ENCODE assay signal across 11 cellular contexts in the genomic region with DNA sequence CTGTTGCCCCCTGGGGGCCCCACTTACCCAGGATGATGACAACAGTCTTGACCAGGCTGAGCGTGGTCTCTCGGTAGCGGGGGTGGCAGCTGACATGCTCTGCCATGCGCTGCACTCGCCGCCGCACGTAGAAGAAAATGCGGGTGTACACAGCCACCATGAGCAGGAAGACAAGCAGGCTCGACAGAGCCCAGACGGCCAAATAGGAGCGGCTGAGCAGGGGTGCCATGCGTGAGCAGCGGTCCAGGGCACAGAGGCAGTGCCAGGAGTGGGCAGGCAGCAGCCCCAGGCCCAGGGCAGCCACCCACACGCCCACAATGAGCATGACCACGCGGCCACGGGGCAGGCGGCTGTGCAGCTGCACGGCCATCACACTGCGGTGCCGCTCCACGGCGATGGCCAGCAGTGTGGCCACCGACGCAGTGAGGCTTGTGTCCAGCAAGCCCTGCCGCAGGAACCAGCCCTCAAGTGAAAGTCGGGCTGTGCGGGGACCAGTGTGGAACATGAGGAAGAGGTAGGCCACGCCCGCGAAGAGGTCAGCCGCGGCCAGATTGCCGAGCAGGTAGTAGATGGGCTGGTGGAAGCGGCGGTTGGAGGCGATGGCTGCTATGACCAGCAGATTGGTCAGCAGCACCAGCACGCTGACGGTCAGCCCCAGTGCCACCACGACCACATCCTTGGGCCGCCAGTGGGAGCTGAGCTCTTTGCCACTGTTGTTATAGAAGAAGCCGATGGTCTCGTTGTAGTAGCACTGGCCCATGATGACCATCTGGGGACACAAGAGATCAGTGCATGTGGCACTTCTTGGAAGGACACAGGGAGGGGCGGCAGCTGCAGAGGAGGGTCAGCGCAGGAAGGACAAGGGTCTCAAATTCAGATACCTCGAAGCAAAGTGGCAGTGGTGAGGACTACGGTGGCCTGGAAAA. TPM values are rescaled to one million over a fixed set of nuclear protein-coding genes. Genes with fewer than 3 reads are reported as not detected.
DNase-seq lines count a peak whose midpoint lies in the region; ATAC-seq, FAIRE-seq and TF ChIP-seq lines count a peak whose summit lies in the region.
"Had no signal": no experiment of that assay in that cellular context is flagged by ENCODE, and none has a peak within 500 bp of the region (broad histone marks: within the 10 kb centered on the region; RNA-seq: fewer than 3 reads in every experiment).

No MANE protein-coding gene starts in this region.

- H3K27me3 ChIP-seq in keratinocyte (ENCODE audit: control insufficient read depth, extremely low read depth, insufficient read depth, low read length) = no peaks in the 10 kb centered on the region
- H3K27me3 ChIP-seq in upper lobe of left lung = peaks cover 0 to 4% (median 0%) of the 10 kb centered on the region in 4 donors
- no peaks in the 10 kb centered on the region for H3K27me3 ChIP-seq in WERI-Rb-1 (ENCODE audit: insufficient read depth, low read depth, severe bottlenecking)

- H3K9ac ChIP-seq in keratinocyte (ENCODE audit: control insufficient read depth, extremely low read depth, insufficient read depth, low read length) = peak overlapping the region; percentile 79

- TF ChIP-seq CTCF in keratinocyte (optimal IDR thresholded peaks at IDR 0.05 in 1 of 3, IDR thresholded peaks at IDR 0.05 in 1 of 3, conservative IDR thresholded peaks at IDR 0.05 in 1 of 3; ENCODE audit: extremely low read depth in 1 of 3, insufficient read depth in 2 of 3, low read length in 3 of 3) = no peak
- TF ChIP-seq CTCF in upper lobe of left lung (IDR thresholded peaks at IDR 0.05) = no peak
- TF ChIP-seq CTCF in WERI-Rb-1 (IDR thresholded peaks at IDR 0.05; ENCODE audit: low read depth, low read length) = no peak

- CTCF ChIA-PET in activated naive CD4-positive, alpha-beta T cell treated with anti-CD3 and anti-CD28 coated beads, Interleukin-2, amount 10 ng/mL, durations not matched to agents 7 days and 5 days (lab: Charles Lee) = interaction anchor here (0.7 to 1.3 kb wide), 3 partner anchors 9 to 37 kb away, joined by 3 read pairs; partner anchors contain the start of gene PBX4

- H3K4me2 ChIP-seq in keratinocyte (ENCODE audit: control insufficient read depth, extremely low read depth, insufficient read depth, low read depth, low read length) = peak overlapping the region; percentile 93

- H2AFZ ChIP-seq in keratinocyte (ENCODE audit: control insufficient read depth, low read length) = no peak overlapping the region

- no peak for TF ChIP-seq EP300 in upper lobe of left lung (IDR thresholded peaks at IDR 0.05)

- no peak for ATAC-seq in activated naive CD4-positive, alpha-beta T cell treated with anti-CD3 and anti-CD28 coated beads, Interleukin-2, amount 50 U/mL, for 72 hours
- no peak for ATAC-seq in upper lobe of left lung (ENCODE audit: low FRiP score in 2 of 2)

- peak overlapping the region; percentile 64 to 75 (median 73) for H3K4me3 ChIP-seq in keratinocyte (ENCODE audit: control insufficient read depth in 2 of 3, extremely low read depth in 1 of 3, insufficient read depth in 2 of 3, low read depth in 1 of 3, low read length in 3 of 3)
- peak overlapping the region in 3 of 4 donors; percentile 59 to 62 (median 62) for H3K4me3 ChIP-seq in upper lobe of left lung
- no peak overlapping the region for H3K4me3 ChIP-seq in WERI-Rb-1 (ENCODE audit: low read depth, low read length)

- DNase-seq in activated naive CD4-positive, alpha-beta T cell treated with anti-CD3 and anti-CD28 coated beads, Interleukin-2, amount 10 ng/mL, durations not matched to agents 7 days and 5 days = no peak
- no peak for DNase-seq in activated naive CD4-positive, alpha-beta T cell treated with Interleukin-2 at 50 U/mL for 16 hours
- DNase-seq in activated naive CD4-positive, alpha-beta T cell treated with anti-CD3 and anti-CD28 coated beads, Interleukin-2, amount 50 U/mL, for 72 hours (ENCODE audit: low spot score in 2 of 2) = no peak
- DNase-seq in keratinocyte (ENCODE audit: low read depth, low spot score) (no peak), upper lobe of left lung (peak in 1 of 2 donors; percentile 80), NCI-H446 (lab: John Stamatoyannopoulos, UW) (no peak), WERI-Rb-1 (no peak)
- DNase-seq in stimulated activated naive CD4-positive, alpha-beta T cell (lab: John Stamatoyannopoulos, UW) = no peak
- DNase-seq: dermis blood vessel endothelial cell, Kasumi-1 had no signal

- 93% methylated on average over 33 to 45 of the region's 48 CpGs for WGBS in upper lobe of left lung, 2 donors

- no peaks in the 10 kb centered on the region for H3K9me3 Mint-ChIP-seq in activated naive CD4-positive, alpha-beta T cell treated with anti-CD3 and anti-CD28 coated beads, Interleukin-2, amount 10 ng/mL, durations not matched to agents 7 days and 5 days
- no peaks in the 10 kb centered on the region for H3K9me3 Mint-ChIP-seq in activated naive CD4-positive, alpha-beta T cell treated with anti-CD3 and anti-CD28 coated beads, Interleukin-2, amount 50 U/mL, for 72 hours

- peaks cover 3% of the 10 kb centered on the region for H4K20me1 ChIP-seq in keratinocyte (ENCODE audit: control insufficient read depth, extremely low read depth, insufficient read depth, low read length)

- H3K27ac Mint-ChIP-seq in activated naive CD4-positive, alpha-beta T cell treated with anti-CD3 and anti-CD28 coated beads, Interleukin-2, amount 10 ng/mL, durations not matched to agents 7 days and 5 days = peak overlapping the region; percentile 94
- peak overlapping the region; percentile 88 to 98 for H3K27ac Mint-ChIP-seq in activated naive CD4-positive, alpha-beta T cell treated with anti-CD3 and anti-CD28 coated beads, Interleukin-2, amount 50 U/mL, for 72 hours

- H3K36me3 ChIP-seq in keratinocyte (ENCODE audit: control insufficient read depth in 2 of 2, extremely low read depth in 1 of 2, insufficient read depth in 2 of 2, low read length in 2 of 2) = peaks cover 0 to 4% of the 10 kb centered on the region in 2 experiments
- H3K36me3 ChIP-seq in upper lobe of left lung = peaks cover 0 to 18% (median under 1%) of the 10 kb centered on the region in 4 donors
- H3K36me3 ChIP-seq in WERI-Rb-1 = no peaks in the 10 kb centered on the region
- H3K36me3 ChIP-seq: tibial nerve had no signal

- H3K9me1 ChIP-seq in keratinocyte (ENCODE audit: control insufficient read depth, extremely low read depth, insufficient read depth, low read length) = no peaks in the 10 kb centered on the region

- no peaks in the 10 kb centered on the region for H3K9me3 ChIP-seq in keratinocyte (ENCODE audit: control insufficient read depth, low read depth, low read length)
- H3K9me3 ChIP-seq in upper lobe of left lung = no peaks in the 10 kb centered on the region
- no peaks in the 10 kb centered on the region for H3K9me3 ChIP-seq in WERI-Rb-1 (ENCODE audit: severe bottlenecking)
- H3K9me3 ChIP-seq: tibial nerve had no signal

- peaks cover 40% of the 10 kb centered on the region for H3K4me1 Mint-ChIP-seq in activated naive CD4-positive, alpha-beta T cell treated with anti-CD3 and anti-CD28 coated beads, Interleukin-2, amount 10 ng/mL, durations not matched to agents 7 days and 5 days

- peaks cover 42% of the 10 kb centered on the region for H3K36me3 Mint-ChIP-seq in activated naive CD4-positive, alpha-beta T cell treated with anti-CD3 and anti-CD28 coated beads, Interleukin-2, amount 10 ng/mL, durations not matched to agents 7 days and 5 days
- H3K36me3 Mint-ChIP-seq in activated naive CD4-positive, alpha-beta T cell treated with anti-CD3 and anti-CD28 coated beads, Interleukin-2, amount 50 U/mL, for 72 hours = peaks cover 18 to 23% of the 10 kb centered on the region in 2 donors

- dilution Hi-C loops in keratinocyte (cut with MboI; ENCODE audit: extremely low pct_ligation_motif_present, low sequenced_read_pairs) = no loop called here

- FAIRE-seq in keratinocyte (lab: Jason Lieb, UNC) = no peak

- H3K27ac ChIP-seq in keratinocyte (ENCODE audit: control insufficient read depth, insufficient read depth, low read length) (no peak overlapping the region), upper lobe of left lung (peak overlapping the region in 2 of 4 donors; percentile 72 to 77), WERI-Rb-1 (no peak overlapping the region)

- H3K4me1 ChIP-seq in keratinocyte (ENCODE audit: control insufficient read depth, extremely low read depth, insufficient read depth, low read length) (peaks cover 5% of the 10 kb centered on the region), upper lobe of left lung (peaks cover 14 to 21% (median 16%) of the 10 kb centered on the region in 4 donors)

- peaks cover 4% of the 10 kb centered on the region for H3K27me3 Mint-ChIP-seq in activated naive CD4-positive, alpha-beta T cell treated with anti-CD3 and anti-CD28 coated beads, Interleukin-2, amount 10 ng/mL, durations not matched to agents 7 days and 5 days

- TF ChIP-seq POLR2A in upper lobe of left lung (IDR thresholded peaks at IDR 0.05) = no peak

- peaks cover 3% of the 10 kb centered on the region for H3K79me2 ChIP-seq in keratinocyte (ENCODE audit: control insufficient read depth, insufficient read depth, low read length)

- peak overlapping the region; percentile 97 for H3K4me3 Mint-ChIP-seq in activated naive CD4-positive, alpha-beta T cell treated with anti-CD3 and anti-CD28 coated beads, Interleukin-2, amount 10 ng/mL, durations not matched to agents 7 days and 5 days

RNA-seq across cellular contexts. Expression of gene LPAR2, which starts 1.2 kb away (rescaled TPM):
- 100 to 1,000 TPM in 1 of 2 donors, 10 to 100 TPM in 1; 35.4 to 122 TPM for total RNA-seq in activated naive CD4-positive, alpha-beta T cell treated with anti-CD3 and anti-CD28 coated beads, Interleukin-2, amount 50 U/mL, for 72 hours
- 7.3 to 12.4 TPM (median 10.4 TPM) in 3 replicates for polyA plus RNA-seq in keratinocyte
- 3.8 TPM for polyA plus RNA-seq in keratinocyte (2011; ENCODE audit: low read depth)
- polyA plus RNA-seq in keratinocyte (2011; cell fraction: cytosol; rRNA removed) = 5.1 and 8.6 TPM in 2 replicates
- polyA plus RNA-seq in keratinocyte (2011; cell fraction: nucleus; rRNA removed) = 27.3 and 38.4 TPM in 2 replicates
- polyA plus RNA-seq in keratinocyte (2012; ENCODE audit: low replicate concordance) = 11.7 and 16.1 TPM in 2 replicates
- 7.6 to 17.5 TPM (median 8.4 TPM) in 3 replicates for polyA minus RNA-seq in keratinocyte
- polyA minus RNA-seq in keratinocyte (2011; cell fraction: cytosol; rRNA and poly(A)+ RNA removed) = 5.6 TPM
- polyA minus RNA-seq in keratinocyte (2011; cell fraction: nucleus; rRNA and poly(A)+ RNA removed) = 10.0 and 12.0 TPM in 2 replicates
- total RNA-seq in upper lobe of left lung = 10 to 100 TPM; 16.4 to 51.3 (median 24.1) TPM

RNA-seq across cellular contexts. Expression of gene PBX4, which starts 8.3 kb away (rescaled TPM):
- total RNA-seq in activated naive CD4-positive, alpha-beta T cell treated with anti-CD3 and anti-CD28 coated beads, Interleukin-2, amount 50 U/mL, for 72 hours = 10 to 100 TPM; 27.6 to 37.3 TPM
- polyA plus RNA-seq in keratinocyte = 1.7 to 2.2 TPM (median 2.1 TPM) in 3 replicates
- polyA plus RNA-seq in keratinocyte (2011; ENCODE audit: low read depth) = 1.4 TPM
- 0.88 and 1.4 TPM in 2 replicates for polyA plus RNA-seq in keratinocyte (2011; cell fraction: cytosol; rRNA removed)
- 6.6 and 10.1 TPM in 2 replicates for polyA plus RNA-seq in keratinocyte (2011; cell fraction: nucleus; rRNA removed)
- 1.3 and 2.1 TPM in 2 replicates for polyA plus RNA-seq in keratinocyte (2012; ENCODE audit: low replicate concordance)
- 0.85 to 5.1 TPM (median 2.7 TPM) in 3 replicates for polyA minus RNA-seq in keratinocyte
- not detected for polyA minus RNA-seq in keratinocyte (2011; cell fraction: cytosol; rRNA and poly(A)+ RNA removed)
- polyA minus RNA-seq in keratinocyte (2011; cell fraction: nucleus; rRNA and poly(A)+ RNA removed) = 2.6 TPM in 2 replicates
- total RNA-seq in upper lobe of left lung = 10 to 100 TPM in 2 of 6 donors, 1 to 10 TPM in 4; 2.0 to 30.4 (median 5.8) TPM
- total RNA-seq: dermis blood vessel endothelial cell had no signal

RNA-seq across cellular contexts. Expression of gene GMIP, which starts 16.7 kb away (rescaled TPM):
- total RNA-seq in activated naive CD4-positive, alpha-beta T cell treated with anti-CD3 and anti-CD28 coated beads, Interleukin-2, amount 50 U/mL, for 72 hours = 100 to 1,000 TPM in 1 of 2 donors, 10 to 100 TPM in 1; 69.7 to 106 TPM
- polyA plus RNA-seq in keratinocyte = 5.0 to 7.1 TPM (median 5.5 TPM) in 3 replicates
- polyA plus RNA-seq in keratinocyte (2011; ENCODE audit: low read depth) = 7.0 TPM
- 3.6 and 8.9 TPM in 2 replicates for polyA plus RNA-seq in keratinocyte (2011; cell fraction: cytosol; rRNA removed)
- 16.0 and 20.7 TPM in 2 replicates for polyA plus RNA-seq in keratinocyte (2011; cell fraction: nucleus; rRNA removed)
- 5.8 and 12.3 TPM in 2 replicates for polyA plus RNA-seq in keratinocyte (2012; ENCODE audit: low replicate concordance)
- polyA minus RNA-seq in keratinocyte = 5.9 to 19.0 TPM (median 8.1 TPM) in 3 replicates
- 8.4 TPM for polyA minus RNA-seq in keratinocyte (2011; cell fraction: cytosol; rRNA and poly(A)+ RNA removed)
- 9.7 and 11.9 TPM in 2 replicates for polyA minus RNA-seq in keratinocyte (2011; cell fraction: nucleus; rRNA and poly(A)+ RNA removed)
- total RNA-seq in upper lobe of left lung = 100 to 1,000 TPM in 1 of 6 donors, 10 to 100 TPM in 5; 20.8 to 109 (median 49.1) TPM

RNA-seq across cellular contexts. Expression of gene ATP13A1, which starts 36.7 kb away (rescaled TPM):
- total RNA-seq in activated naive CD4-positive, alpha-beta T cell treated with anti-CD3 and anti-CD28 coated beads, Interleukin-2, amount 50 U/mL, for 72 hours = 10 to 100 TPM; 35.6 to 83.0 TPM
- polyA plus RNA-seq in keratinocyte = 9.8 to 20.5 TPM (median 17.7 TPM) in 3 replicates
- polyA plus RNA-seq in keratinocyte (2011; ENCODE audit: low read depth) = 12.0 TPM
- polyA plus RNA-seq in keratinocyte (2011; cell fraction: cytosol; rRNA removed) = 8.6 and 16.9 TPM in 2 replicates
- 85.1 and 101 TPM in 2 replicates for polyA plus RNA-seq in keratinocyte (2011; cell fraction: nucleus; rRNA removed)
- polyA plus RNA-seq in keratinocyte (2012; ENCODE audit: low replicate concordance) = 22.4 and 33.0 TPM in 2 replicates
- 52.5 to 150 TPM (median 59.8 TPM) in 3 replicates for polyA minus RNA-seq in keratinocyte
- 42.2 TPM for polyA minus RNA-seq in keratinocyte (2011; cell fraction: cytosol; rRNA and poly(A)+ RNA removed)
- 75.9 and 98.4 TPM in 2 replicates for polyA minus RNA-seq in keratinocyte (2011; cell fraction: nucleus; rRNA and poly(A)+ RNA removed)
- 100 to 1,000 TPM in 3 of 6 donors, 10 to 100 TPM in 3; 58.6 to 256 (median 97.4) TPM for total RNA-seq in upper lobe of left lung

RNA-seq across cellular contexts. Expression of gene ZNF101, which starts 41.9 kb away (rescaled TPM):
- 10 to 100 TPM; 66.9 to 79.6 TPM for total RNA-seq in activated naive CD4-positive, alpha-beta T cell treated with anti-CD3 and anti-CD28 coated beads, Interleukin-2, amount 50 U/mL, for 72 hours
- polyA plus RNA-seq in keratinocyte = 6.0 to 9.8 TPM (median 8.1 TPM) in 3 replicates
- polyA plus RNA-seq in keratinocyte (2011; ENCODE audit: low read depth) = 5.9 TPM
- 4.6 and 8.5 TPM in 2 replicates for polyA plus RNA-seq in keratinocyte (2011; cell fraction: cytosol; rRNA removed)
- polyA plus RNA-seq in keratinocyte (2011; cell fraction: nucleus; rRNA removed) = 8.5 and 10.6 TPM in 2 replicates
- 5.6 and 6.4 TPM in 2 replicates for polyA plus RNA-seq in keratinocyte (2012; ENCODE audit: low replicate concordance)
- 6.0 to 21.2 TPM (median 6.9 TPM) in 3 replicates for polyA minus RNA-seq in keratinocyte
- 5.6 TPM for polyA minus RNA-seq in keratinocyte (2011; cell fraction: cytosol; rRNA and poly(A)+ RNA removed)
- polyA minus RNA-seq in keratinocyte (2011; cell fraction: nucleus; rRNA and poly(A)+ RNA removed) = 5.2 and 7.3 TPM in 2 replicates
- total RNA-seq in upper lobe of left lung = 10 to 100 TPM in 4 of 6 donors, 1 to 10 TPM in 2; 3.4 to 16.1 (median 11.1) TPM
